ENCODE assay signal across 1 cellular context in genomic region chr12:130663510-130663909, GRCh38.
TF ChIP-seq lines count a peak whose summit lies in the region.

No MANE protein-coding gene starts in this region.

TF ChIP-seq in GM12878, 131 proteins besides CTCF, POLR2A, EP300 and RAD21 (continued from another document):
- peak; percentile 84 for TF ChIP-seq PKNOX1 (IDR thresholded peaks at IDR 0.05)
- peak; percentile 25 for TF ChIP-seq PBX3 (IDR thresholded peaks at IDR 0.05; ENCODE audit: insufficient replicate concordance, low read depth, low read length)
